8 cellular contexts compared by ENCODE assay signal in genomic region chr21:44337941-44338895, GRCh38. TPM values are rescaled to one million over a fixed set of nuclear protein-coding genes. Genes with fewer than 3 reads are reported as not detected.
DNase-seq lines count a peak whose midpoint lies in the region; ATAC-seq and TF ChIP-seq lines count a peak whose summit lies in the region.

No MANE protein-coding gene starts in this region.

- H3K9me3 ChIP-seq in upper lobe of left lung: no peaks in the 10 kb centered on the region

- H3K4me1 ChIP-seq in upper lobe of left lung: peaks cover 8 to 21% (median 13%) of the 10 kb centered on the region in 4 donors

- intact Hi-C loops in activated naive CD4-positive, alpha-beta T cell treated with anti-CD3 and anti-CD28 coated beads for 36 hours (cut with micrococcal nuclease): loop anchor here (5.0 to 10.0 kb wide), 2 partner anchors 147 to 1366 kb away; partner anchors contain the start of gene PKNOX1
- intact Hi-C loops in activated CD4-positive, alpha-beta memory T cell treated with anti-CD3 and anti-CD28 coated beads for 36 hours (cut with micrococcal nuclease): loop anchor here (10.0 kb wide), 1 partner anchor 117 kb away; the partner anchor contains the start of gene LRRC3

- H3K36me3 Mint-ChIP-seq in activated naive CD4-positive, alpha-beta T cell treated with anti-CD3 and anti-CD28 coated beads for 36 hours (ENCODE audit: low read depth): no peaks in the 10 kb centered on the region
- H3K36me3 Mint-ChIP-seq in activated CD4-positive, alpha-beta memory T cell treated with anti-CD3 and anti-CD28 coated beads for 36 hours: no peaks in the 10 kb centered on the region

- no peaks in the 10 kb centered on the region for H3K27me3 ChIP-seq in upper lobe of left lung

- peak in 4 of 6 experiments; percentile 16 to 42 (median 32) for TF ChIP-seq CTCF in upper lobe of left lung (IDR thresholded peaks at IDR 0.05)

- CTCF ChIA-PET in activated naive CD4-positive, alpha-beta T cell treated with anti-CD3 and anti-CD28 coated beads for 36 hours (lab: Charles Lee): interaction anchor here (0.8 to 1.7 kb wide), 3 partner anchors 19 to 40 kb away, joined by 3 to 5 read pairs (median 3); no protein-coding TSS in a partner anchor
- CTCF ChIA-PET in activated CD4-positive, alpha-beta memory T cell treated with anti-CD3 and anti-CD28 coated beads for 36 hours (lab: Charles Lee): interaction anchor here (1.0 to 2.0 kb wide), 5 partner anchors 34 to 455 kb away, joined by 3 to 8 read pairs (median 4); no protein-coding TSS in a partner anchor

- H3K27ac Mint-ChIP-seq in activated naive CD4-positive, alpha-beta T cell treated with anti-CD3 and anti-CD28 coated beads for 36 hours: peak overlapping the region; percentile 36
- peak overlapping the region; percentile 58 for H3K27ac Mint-ChIP-seq in activated CD4-positive, alpha-beta memory T cell treated with anti-CD3 and anti-CD28 coated beads for 36 hours

- peak overlapping the region; percentile 31 to 87 (median 62) for H3K4me3 ChIP-seq in upper lobe of left lung

- H3K9me3 Mint-ChIP-seq in activated naive CD4-positive, alpha-beta T cell treated with anti-CD3 and anti-CD28 coated beads for 36 hours: no peaks in the 10 kb centered on the region
- H3K9me3 Mint-ChIP-seq in activated CD4-positive, alpha-beta memory T cell treated with anti-CD3 and anti-CD28 coated beads for 36 hours: no peaks in the 10 kb centered on the region

- peak; percentile 29 for ATAC-seq in esophagus mucosa
- ATAC-seq in upper lobe of left lung (ENCODE audit: low FRiP score in 2 of 2): peak; percentile 45 to 50
- no peak for ATAC-seq in HG02870 (IDR thresholded peaks at IDR 0.05; ENCODE audit: unreplicated experiment)

- POLR2A ChIA-PET in activated CD4-positive, alpha-beta memory T cell treated with anti-CD3 and anti-CD28 coated beads for 36 hours (lab: Charles Lee): interaction anchor here (0.6 to 1.3 kb wide), 2 partner anchors 142 to 496 kb away, joined by 3 read pairs; no protein-coding TSS in a partner anchor

- no peak for TF ChIP-seq EP300 in upper lobe of left lung (IDR thresholded peaks at IDR 0.05)

- peaks cover 0 to 19% (median 9%) of the 10 kb centered on the region in 4 donors for H3K36me3 ChIP-seq in upper lobe of left lung

- H3K4me3 Mint-ChIP-seq in activated naive CD4-positive, alpha-beta T cell treated with anti-CD3 and anti-CD28 coated beads for 36 hours: peak overlapping the region; percentile 48
- H3K4me3 Mint-ChIP-seq in activated CD4-positive, alpha-beta memory T cell treated with anti-CD3 and anti-CD28 coated beads for 36 hours: peak overlapping the region; percentile 48

- peak overlapping the region; percentile 54 to 98 (median 96) for H3K27ac ChIP-seq in upper lobe of left lung

- H3K4me1 Mint-ChIP-seq in activated naive CD4-positive, alpha-beta T cell treated with anti-CD3 and anti-CD28 coated beads for 36 hours (ENCODE audit: low read depth): peaks cover 14% of the 10 kb centered on the region
- H3K4me1 Mint-ChIP-seq in activated CD4-positive, alpha-beta memory T cell treated with anti-CD3 and anti-CD28 coated beads for 36 hours (ENCODE audit: low read depth): peaks cover 16% of the 10 kb centered on the region

- 12 to 46% methylated on average over 6 to 17 of the region's 47 CpGs for WGBS in upper lobe of left lung, 2 donors

- DNase-seq in activated naive CD4-positive, alpha-beta T cell treated with anti-CD3 and anti-CD28 coated beads for 36 hours: peak; percentile 56
- no peak for DNase-seq in activated naive CD4-positive, alpha-beta T cell treated with Interleukin-2 at 50 U/mL for 16 hours
- DNase-seq in NCI-H1930 (lab: John Stamatoyannopoulos, UW): peak; percentile 47 to 60
- DNase-seq in activated CD4-positive, alpha-beta memory T cell treated with anti-CD3 and anti-CD28 coated beads for 36 hours: peak; percentile 65
- peak; percentile 67 for DNase-seq in mucosa of gallbladder (ENCODE audit: low spot score)
- peak; percentile 68 to 89 for DNase-seq in upper lobe of left lung

- TF ChIP-seq POLR2A in upper lobe of left lung (IDR thresholded peaks at IDR 0.05): no peak

- no peaks in the 10 kb centered on the region for H3K27me3 Mint-ChIP-seq in activated naive CD4-positive, alpha-beta T cell treated with anti-CD3 and anti-CD28 coated beads for 36 hours (ENCODE audit: low read depth)
- H3K27me3 Mint-ChIP-seq in activated CD4-positive, alpha-beta memory T cell treated with anti-CD3 and anti-CD28 coated beads for 36 hours: no peaks in the 10 kb centered on the region

RNA-seq across cellular contexts. Expression of gene CFAP410, which starts 1.0 kb away (rescaled TPM):
- 10 to 100 TPM; 13.2 to 14.8 TPM for total RNA-seq in activated naive CD4-positive, alpha-beta T cell treated with anti-CD3 and anti-CD28 coated beads for 36 hours
- total RNA-seq in activated CD4-positive, alpha-beta memory T cell treated with anti-CD3 and anti-CD28 coated beads for 36 hours: 10 to 100 TPM; 11.1 to 11.7 TPM
- total RNA-seq in esophagus mucosa: 7.1 TPM
- 24.7 TPM for total RNA-seq in mucosa of gallbladder
- total RNA-seq in upper lobe of left lung: 10 to 100 TPM; 34.4 to 85.9 (median 48.4) TPM

RNA-seq across cellular contexts. Expression of gene TRPM2, which starts 15.2 kb away (rescaled TPM):
- 1 to 10 TPM; 2.5 to 3.5 TPM for total RNA-seq in activated naive CD4-positive, alpha-beta T cell treated with anti-CD3 and anti-CD28 coated beads for 36 hours
- 1 to 10 TPM; 1.6 to 1.9 TPM for total RNA-seq in activated CD4-positive, alpha-beta memory T cell treated with anti-CD3 and anti-CD28 coated beads for 36 hours
- total RNA-seq in esophagus mucosa: 1.2 TPM
- total RNA-seq in mucosa of gallbladder: 13.8 TPM
- 10 to 100 TPM in 4 of 6 donors, 1 to 10 TPM in 2; 2.2 to 37.7 (median 12.7) TPM for total RNA-seq in upper lobe of left lung

RNA-seq across cellular contexts. Expression of gene PFKL, which starts 38.4 kb away (rescaled TPM):
- total RNA-seq in activated naive CD4-positive, alpha-beta T cell treated with anti-CD3 and anti-CD28 coated beads for 36 hours: 100 to 1,000 TPM; 166 to 171 TPM
- total RNA-seq in activated CD4-positive, alpha-beta memory T cell treated with anti-CD3 and anti-CD28 coated beads for 36 hours: 100 to 1,000 TPM; 197 to 210 TPM
- 104 TPM for total RNA-seq in esophagus mucosa
- total RNA-seq in mucosa of gallbladder: 319 TPM
- 100 to 1,000 TPM in 5 of 6 donors, 10 to 100 TPM in 1; 69.8 to 157 (median 135) TPM for total RNA-seq in upper lobe of left lung

RNA-seq across cellular contexts. Expression of gene AIRE, which starts 52.5 kb away (rescaled TPM):
- total RNA-seq in activated naive CD4-positive, alpha-beta T cell treated with anti-CD3 and anti-CD28 coated beads for 36 hours: not detected
- total RNA-seq in activated CD4-positive, alpha-beta memory T cell treated with anti-CD3 and anti-CD28 coated beads for 36 hours: not detected
- total RNA-seq in esophagus mucosa (not detected), mucosa of gallbladder (0.17 TPM), upper lobe of left lung (not detected)
